In genomic region chr6:123808556-123808955, GRCh38 we compare ENCODE assay signal across 16 cellular contexts. TPM values are rescaled to one million over a fixed set of nuclear protein-coding genes. Genes with fewer than 3 reads are reported as not detected.
A peak's percentile ranks its signal among the peaks of the same experiment; 100 is the strongest.
DNase-seq lines count a peak whose midpoint lies in the region; ATAC-seq and TF ChIP-seq lines count a peak whose summit lies in the region.
"Had no signal": no experiment of that assay in that cellular context is flagged by ENCODE, and none has a peak within 500 bp of the region (broad histone marks: within the 10 kb centered on the region; RNA-seq: fewer than 3 reads in every experiment).

No MANE protein-coding gene starts in this region.

- intact Hi-C loops in left colon (cut with DNase I, micrococcal nuclease) = loop anchor here in 1 of 2 donors (10.0 kb wide), 1 partner anchor 1046 kb away; no protein-coding TSS in a partner anchor
- intact Hi-C loops in testis (cut with DNase I; ENCODE audit: low total_unique reads) = no loop called here

- peaks cover 58% of the 10 kb centered on the region for H3K27me3 ChIP-seq in neural progenitor cell
- H3K27me3 ChIP-seq in testis = no peaks in the 10 kb centered on the region

- no peaks in the 10 kb centered on the region for H3K9me3 ChIP-seq in SK-N-MC (ENCODE audit: low read depth, low read length)
- H3K9me3 ChIP-seq in neural progenitor cell (ENCODE audit: low read depth) = no peaks in the 10 kb centered on the region
- no peaks in the 10 kb centered on the region for H3K9me3 ChIP-seq in testis
- H3K9me3 ChIP-seq: prostate gland had no signal

- H3K4me3 Mint-ChIP-seq in neural progenitor cell = no peak overlapping the region
- H3K4me3 Mint-ChIP-seq: activated T-helper 1 cell treated with anti-CD3 and anti-CD28 coated beads, Interleukin-12 subunit alpha, Interleukin-12 subunit beta, Interleukin-2, Interleukin-4 antibody, amounts not matched to agents 30 ng/mL and 10 ng/mL and 1 ng/mL, durations not matched to agents 14 hours and 24 hours and 36 hours; memory B cell; T-helper 1 cell treated with Interleukin-12 subunit alpha and Interleukin-12 subunit beta and Interleukin-4 antibody, amounts not matched to agents 30 μg/mL and 1 μg/mL, for 36 hours had no signal

- H3F3A ChIP-seq in neural progenitor cell (ENCODE audit: low read depth) = no peaks in the 10 kb centered on the region

- no peaks in the 10 kb centered on the region for H3K9me3 Mint-ChIP-seq in neural progenitor cell
- H3K9me3 Mint-ChIP-seq: activated T-helper 1 cell treated with anti-CD3 and anti-CD28 coated beads, Interleukin-12 subunit alpha, Interleukin-12 subunit beta, Interleukin-2, Interleukin-4 antibody, amounts not matched to agents 30 ng/mL and 10 ng/mL and 1 ng/mL, durations not matched to agents 14 hours and 24 hours and 36 hours; brain; memory B cell; T-helper 1 cell treated with Interleukin-12 subunit alpha and Interleukin-12 subunit beta and Interleukin-4 antibody, amounts not matched to agents 30 μg/mL and 1 μg/mL, for 36 hours had no signal

- H3K27ac ChIP-seq in SK-N-MC (peak overlapping the region; percentile 69), neural progenitor cell (no peak overlapping the region), testis (no peak overlapping the region)
- H3K27ac ChIP-seq: C4-2B, prostate gland had no signal

- no peak for TF ChIP-seq CTCF in neural progenitor cell (IDR thresholded peaks at IDR 0.05)
- no peak for TF ChIP-seq CTCF in testis (IDR thresholded peaks at IDR 0.05)

- no peak overlapping the region for H3K27ac Mint-ChIP-seq in neural progenitor cell
- H3K27ac Mint-ChIP-seq: activated T-helper 1 cell treated with anti-CD3 and anti-CD28 coated beads, Interleukin-12 subunit alpha, Interleukin-12 subunit beta, Interleukin-2, Interleukin-4 antibody, amounts not matched to agents 30 ng/mL and 10 ng/mL and 1 ng/mL, durations not matched to agents 14 hours and 24 hours and 36 hours; brain; memory B cell; T-helper 1 cell treated with Interleukin-12 subunit alpha and Interleukin-12 subunit beta and Interleukin-4 antibody, amounts not matched to agents 30 μg/mL and 1 μg/mL, for 36 hours had no signal

- H3K36me3 Mint-ChIP-seq in neural progenitor cell = no peaks in the 10 kb centered on the region
- H3K36me3 Mint-ChIP-seq: brain, memory B cell had no signal

- WGBS in testis, 2 donors = 86 to 88% methylated on average over 3 of the region's 3 CpGs

- H3K4me3 ChIP-seq in SK-N-MC (peak overlapping the region; percentile 54), neural progenitor cell (no peak overlapping the region), testis (no peak overlapping the region)
- H3K4me3 ChIP-seq: prostate gland had no signal

- H3K9ac ChIP-seq in SK-N-MC (ENCODE audit: insufficient read length) (no peak overlapping the region), neural progenitor cell (no peak overlapping the region)

- H2AFZ ChIP-seq in neural progenitor cell (replicated peaks) = no peak overlapping the region

- H3K27me3 Mint-ChIP-seq in neural progenitor cell (ENCODE audit: insufficient read depth, low read depth) = peaks cover 10% of the 10 kb centered on the region

- in situ Hi-C loops in G401 (cut with HindIII; ENCODE audit: low sequenced_read_pairs) = no loop called here

- H3K4me1 ChIP-seq in neural progenitor cell (peaks cover 5% of the 10 kb centered on the region), testis (no peaks in the 10 kb centered on the region)
- H3K4me1 ChIP-seq: prostate gland had no signal

- no peaks in the 10 kb centered on the region for H4K20me1 ChIP-seq in neural progenitor cell (ENCODE audit: low read depth)

- ATAC-seq in GM21447 (IDR thresholded peaks at IDR 0.05; ENCODE audit: unreplicated experiment) (no peak), left colon (no peak)

- no peaks in the 10 kb centered on the region for H3K79me2 ChIP-seq in neural progenitor cell (ENCODE audit: low read depth)

- H3K4me1 Mint-ChIP-seq in neural progenitor cell = peaks cover 21% of the 10 kb centered on the region

- DNase-seq in G401 (ENCODE audit: low spot score) (peak; percentile 93), NCI-H2107 (lab: John Stamatoyannopoulos, UW) (peak; percentile 25), SK-N-MC (ENCODE audit: low read depth, low spot score) (no peak), neural progenitor cell (ENCODE audit: low spot score) (peak; percentile 4), OCI-M1 (lab: John Stamatoyannopoulos, UW) (no peak), left colon (no peak), testis (no peak)
- DNase-seq: activated CD4-positive, alpha-beta T cell treated with anti-CD3 and anti-CD28 coated beads for 4 hours; Kasumi-1 had no signal

- no peak overlapping the region for H3K4me2 ChIP-seq in neural progenitor cell

- TF ChIP-seq POLR2A in testis (IDR thresholded peaks at IDR 0.05) = no peak

- H3K36me3 ChIP-seq in SK-N-MC (ENCODE audit: insufficient read depth, low read length) (no peaks in the 10 kb centered on the region), neural progenitor cell (no peaks in the 10 kb centered on the region), testis (ENCODE audit: low read depth, missing control alignments) (no peaks in the 10 kb centered on the region)
- H3K36me3 ChIP-seq: prostate gland had no signal

RNA-seq across cellular contexts. Expression of gene NKAIN2, which starts 4.9 kb away (rescaled TPM):
- not detected in 2 replicates for total RNA-seq in G401 (2014; rRNA removed; shearing (Covaris generic))
- 0.37 and 0.45 TPM in 2 replicates for total RNA-seq in neural progenitor cell (ENCODE audit: low replicate concordance)
- total RNA-seq in left colon = under 1 TPM; 0.12 to 0.14 TPM
- total RNA-seq in testis = under 1 TPM; 0.56 to 0.71 TPM
- polyA plus RNA-seq in testis (ENCODE audit: insufficient read depth, low read depth, low replicate concordance) = 1.1 TPM
- total RNA-seq: activated T-helper 1 cell treated with anti-CD3 and anti-CD28 coated beads, Interleukin-12 subunit alpha, Interleukin-12 subunit beta, Interleukin-2, Interleukin-4 antibody, amounts not matched to agents 30 ng/mL and 10 ng/mL and 1 ng/mL, durations not matched to agents 14 hours and 24 hours and 36 hours had no signal

Comparison
In these comparisons a context has a peak if more than half of its experiments do, and no peak if none do; other contexts are left out.
1. DNase-seq: peak in G401 (single experiment), NCI-H2107 (single experiment) and neural progenitor cell (single experiment); none in SK-N-MC (single experiment), OCI-M1 (single experiment), left colon (0 of 2) and testis (single experiment).